Comparison of ENCODE assay signal across 7 cellular contexts in genomic region chr19:56110515-56111448, GRCh38. TPM values are rescaled to one million over a fixed set of nuclear protein-coding genes. Genes with fewer than 3 reads are reported as not detected.
DNase-seq lines count a peak whose midpoint lies in the region; TF ChIP-seq lines count a peak whose summit lies in the region.

No MANE protein-coding gene starts in this region.

- intact Hi-C loops in spleen (cut with DNase I; ENCODE audit: low total_unique reads) = no loop called here

- H3K27me3 ChIP-seq in spleen (replicated peaks in 1 of 7) = no peaks in the 10 kb centered on the region

- no peaks in the 10 kb centered on the region for H3K9me3 ChIP-seq in spleen

- no peak for TF ChIP-seq POLR2A in spleen (IDR thresholded peaks at IDR 0.05)

- DNase-seq in HuH-7.5 (ENCODE audit: low spot score) (peak; percentile 97), kidney tubule cell (ENCODE audit: low spot score) (peak; percentile 84), spleen (peak; percentile 89), hippocampal formation (lab: John Stamatoyannopoulos, UW) (no peak), T-helper 9 cell (no peak), GM19240 (ENCODE audit: insufficient read length, low spot score) (no peak)

- peak overlapping the region in 4 of 8 donors; percentile 10 to 60 (median 18) for H3K4me3 ChIP-seq in spleen

- TF ChIP-seq CTCF in spleen (IDR thresholded peaks at IDR 0.05 in 8 of 11, conservative IDR thresholded peaks at IDR 0.05 in 3 of 11) = no peak

- peaks cover 0 to 34% (median 5%) of the 10 kb centered on the region in 6 donors for H3K36me3 ChIP-seq in spleen

- H3K27ac ChIP-seq in angular gyrus (ENCODE audit: low read depth, low read length) = peak overlapping the region; percentile 31
- H3K27ac ChIP-seq in spleen = peak overlapping the region; percentile 34 to 100 (median 84)

- peaks cover 78 to 100% (median 99%) of the 10 kb centered on the region in 6 donors for H3K4me1 ChIP-seq in spleen

- WGBS in spleen, 5 donors = 33 to 52% (median 43%) methylated on average over 9 to 12 of the region's 12 CpGs

RNA-seq across cellular contexts. Expression of gene ZNF787, which starts 10.3 kb away (rescaled TPM):
- total RNA-seq in spleen = 10 to 100 TPM; 18.0 to 53.8 (median 42.8) TPM
- polyA plus RNA-seq in spleen = 10 to 100 TPM; 16.6 to 39.0 (median 21.1) TPM

RNA-seq across cellular contexts. Expression of gene ZNF444, which starts 30.3 kb away (rescaled TPM):
- total RNA-seq in spleen = 10 to 100 TPM; 17.0 to 27.9 (median 23.1) TPM
- polyA plus RNA-seq in spleen = 10 to 100 TPM; 17.0 to 35.1 (median 22.6) TPM

Comparison
In these comparisons a context has a peak if more than half of its experiments do, and no peak if none do; other contexts are left out.
1. DNase-seq: peak in HuH-7.5 (single experiment), kidney tubule cell (single experiment) and spleen (single experiment); none in hippocampal formation (0 of 2), T-helper 9 cell (single experiment) and GM19240 (single experiment).